ENCODE assay signal across 26 cellular contexts in genomic region chr6:150723056-150723658, GRCh38.
DNase-seq lines count a peak whose midpoint lies in the region; ATAC-seq and TF ChIP-seq lines count a peak whose summit lies in the region.
"Had no signal": no experiment of that assay in that cellular context is flagged by ENCODE, and none has a peak within 500 bp of the region (broad histone marks: within the 10 kb centered on the region; RNA-seq: fewer than 3 reads in every experiment).

No MANE protein-coding gene starts in this region.

- H3K79me2 ChIP-seq in DOHH2 (ENCODE audit: control insufficient read depth, low read length) (peaks cover 89% of the 10 kb centered on the region), OCI-LY1 (ENCODE audit: insufficient read depth, low read length) (peaks cover 72% of the 10 kb centered on the region), neural progenitor cell (ENCODE audit: low read depth) (no peaks in the 10 kb centered on the region)

- H3K9ac ChIP-seq in OCI-LY1 (ENCODE audit: low read length) (peak overlapping the region; percentile 36; the same call in 1 of the 2 replicates), neural progenitor cell (no peak overlapping the region)

- peak overlapping the region; percentile 91 for H3K27ac Mint-ChIP-seq in neural progenitor cell
- H3K27ac Mint-ChIP-seq: activated CD4-positive, alpha-beta T cell treated with anti-CD3 and anti-CD28 coated beads, Interleukin-2, amount 10 ng/mL, durations not matched to agents 24 days and 14 days; activated naive CD8-positive, alpha-beta T cell treated with anti-CD3 and anti-CD28 coated beads for 36 hours; naive thymus-derived CD8-positive, alpha-beta T cell; stimulated activated naive CD8-positive, alpha-beta T cell treated with anti-CD3 and anti-CD28 coated beads, Interleukin-15, amount 100 ng/mL, for 72 hours had no signal

- H3K36me3 Mint-ChIP-seq in neural progenitor cell = peaks cover 38% of the 10 kb centered on the region
- H3K36me3 Mint-ChIP-seq: activated naive CD8-positive, alpha-beta T cell treated with anti-CD3 and anti-CD28 coated beads for 36 hours; naive thymus-derived CD8-positive, alpha-beta T cell had no signal

- H3K36me3 ChIP-seq in DOHH2 (ENCODE audit: control insufficient read depth, low read length) = peaks cover 7% of the 10 kb centered on the region; the same call in 1 of the 2 replicates
- peaks cover 19% of the 10 kb centered on the region; the same call in 1 of the 2 replicates for H3K36me3 ChIP-seq in OCI-LY1 (ENCODE audit: insufficient read depth, low read length)
- no peaks in the 10 kb centered on the region for H3K36me3 ChIP-seq in neural progenitor cell
- no peaks in the 10 kb centered on the region for H3K36me3 ChIP-seq in vagina
- H3K36me3 ChIP-seq: ascending aorta, left lung, WERI-Rb-1 had no signal

- peaks cover 3% of the 10 kb centered on the region for H3K27me3 Mint-ChIP-seq in neural progenitor cell (ENCODE audit: insufficient read depth, low read depth)

- no peaks in the 10 kb centered on the region for H3K9me2 ChIP-seq in DOHH2 (replicated peaks; ENCODE audit: control insufficient read depth, low read length)
- H3K9me2 ChIP-seq in OCI-LY1 (ENCODE audit: low read depth, low read length) = no peaks in the 10 kb centered on the region

- H3F3A ChIP-seq in DOHH2 (ENCODE audit: control insufficient read depth, insufficient read depth) (peaks cover 22% of the 10 kb centered on the region), OCI-LY1 (ENCODE audit: insufficient read depth, low read length) (no peaks in the 10 kb centered on the region), neural progenitor cell (ENCODE audit: low read depth) (peaks cover 24% of the 10 kb centered on the region)

- peaks cover 56% of the 10 kb centered on the region for H3K4me1 Mint-ChIP-seq in neural progenitor cell

- H3K27me3 ChIP-seq in DOHH2 (ENCODE audit: control insufficient read depth, low read length) (no peaks in the 10 kb centered on the region), OCI-LY1 (ENCODE audit: insufficient read depth, low read length) (no peaks in the 10 kb centered on the region), neural progenitor cell (no peaks in the 10 kb centered on the region), vagina (no peaks in the 10 kb centered on the region)
- H3K27me3 ChIP-seq: ascending aorta, left lung had no signal

- peak overlapping the region; percentile 92 for H3K4me3 Mint-ChIP-seq in neural progenitor cell
- H3K4me3 Mint-ChIP-seq: activated CD4-positive, alpha-beta T cell treated with anti-CD3 and anti-CD28 coated beads, Interleukin-2, amount 10 ng/mL, durations not matched to agents 24 days and 14 days; activated naive CD8-positive, alpha-beta T cell treated with anti-CD3 and anti-CD28 coated beads for 36 hours; naive thymus-derived CD8-positive, alpha-beta T cell; stimulated activated naive CD8-positive, alpha-beta T cell treated with anti-CD3 and anti-CD28 coated beads, Interleukin-15, amount 100 ng/mL, for 72 hours had no signal

- H3K4me3 ChIP-seq in DOHH2 (ENCODE audit: low read length) (peak overlapping the region; percentile 57), OCI-LY1 (ENCODE audit: low read depth, low read length, poor library complexity, severe bottlenecking) (peak overlapping the region; percentile 56), neural progenitor cell (no peak overlapping the region), vagina (no peak overlapping the region)
- H3K4me3 ChIP-seq: ascending aorta, left lung, skin epidermis had no signal

- H3K4me1 ChIP-seq in DOHH2 (ENCODE audit: control insufficient read depth, low read length) (peaks cover 84% of the 10 kb centered on the region), OCI-LY1 (ENCODE audit: insufficient read depth, low read length, severe bottlenecking) (peaks cover 81% of the 10 kb centered on the region), neural progenitor cell (peaks cover 37% of the 10 kb centered on the region), vagina (peaks cover 5% of the 10 kb centered on the region)
- H3K4me1 ChIP-seq: ascending aorta had no signal

- no peak for ATAC-seq in HG03108 (IDR thresholded peaks at IDR 0.05; ENCODE audit: unreplicated experiment)
- no peak for ATAC-seq in esophagus mucosa
- ATAC-seq: left lung; naive thymus-derived CD8-positive, alpha-beta T cell; SK-N-SH treated with all-trans-retinoic acid at 6 μM for 48 hours; stimulated activated naive CD8-positive, alpha-beta T cell treated with anti-CD3 and anti-CD28 coated beads, Interleukin-15, amount 100 ng/mL, for 72 hours had no signal

- TF ChIP-seq CTCF in DOHH2 (IDR thresholded peaks at IDR 0.05; ENCODE audit: low read depth, low read length, poor library complexity, severe bottlenecking) (no peak), OCI-LY1 (IDR thresholded peaks at IDR 0.05; ENCODE audit: low read length) (no peak), neural progenitor cell (IDR thresholded peaks at IDR 0.05) (no peak), vagina (IDR thresholded peaks at IDR 0.05) (no peak)

- DNase-seq in caudate nucleus (lab: John Stamatoyannopoulos, UW) (no peak), neural progenitor cell (ENCODE audit: low spot score) (no peak), vagina (ENCODE audit: extremely low spot score in 2 of 2) (no peak), NCI-H1417 (lab: John Stamatoyannopoulos, UW) (no peak)
- DNase-seq: activated CD4-positive, alpha-beta T cell treated with anti-CD3 and anti-CD28 coated beads, Interleukin-2, amount 10 ng/mL, durations not matched to agents 24 days and 14 days; activated effector memory CD4-positive, alpha-beta T cell treated with anti-CD3 and anti-CD28 coated beads, Interleukin-2, amount 50 U/mL, for 16 hours; activated naive CD8-positive, alpha-beta T cell treated with anti-CD3 and anti-CD28 coated beads for 36 hours; activated T-cell treated with anti-CD3 and anti-CD28 coated beads, Interleukin-2, amount 50 U/mL, for 1 hour; Caco-2; cerebellar nuclear complex; DMS79; left lung; naive thymus-derived CD8-positive, alpha-beta T cell; NCI-H1105; NCI-H2029; NCI-H748 treated with DMSO at 0.1 percent for 48 hours; retina; stimulated activated naive CD8-positive, alpha-beta T cell treated with anti-CD3 and anti-CD28 coated beads, Interleukin-15, amount 100 ng/mL, for 72 hours; WERI-Rb-1 had no signal

- peaks cover 19% of the 10 kb centered on the region for H3K9me3 Mint-ChIP-seq in neural progenitor cell
- H3K9me3 Mint-ChIP-seq: activated CD4-positive, alpha-beta T cell treated with anti-CD3 and anti-CD28 coated beads, Interleukin-2, amount 10 ng/mL, durations not matched to agents 24 days and 14 days; activated naive CD8-positive, alpha-beta T cell treated with anti-CD3 and anti-CD28 coated beads for 36 hours; stimulated activated naive CD8-positive, alpha-beta T cell treated with anti-CD3 and anti-CD28 coated beads, Interleukin-15, amount 100 ng/mL, for 72 hours had no signal

- H3K4me2 ChIP-seq in DOHH2 (ENCODE audit: low read length) (peak overlapping the region; percentile 79), OCI-LY1 (ENCODE audit: low read length) (peak overlapping the region; percentile 62), neural progenitor cell (no peak overlapping the region)

- H4K20me1 ChIP-seq in DOHH2 (ENCODE audit: control insufficient read depth, insufficient read depth, low read depth, low read length) = no peaks in the 10 kb centered on the region
- no peaks in the 10 kb centered on the region for H4K20me1 ChIP-seq in OCI-LY1 (ENCODE audit: insufficient read depth, low read length)
- no peaks in the 10 kb centered on the region for H4K20me1 ChIP-seq in neural progenitor cell (ENCODE audit: low read depth)

- no peak for TF ChIP-seq POLR2A in vagina (IDR thresholded peaks at IDR 0.05)

- intact Hi-C loops in vagina (cut with DNase I) = no loop called here

- H3K27ac ChIP-seq in DOHH2 (ENCODE audit: low read depth, low read length) = peak overlapping the region; percentile 43
- H3K27ac ChIP-seq in OCI-LY1 (ENCODE audit: low read depth, low read length, poor library complexity, severe bottlenecking) = peak overlapping the region; percentile 81
- H3K27ac ChIP-seq in caudate nucleus (ENCODE audit: low read depth, low read length) = peak overlapping the region; percentile 16
- H3K27ac ChIP-seq in neural progenitor cell = no peak overlapping the region
- H3K27ac ChIP-seq in vagina = no peak overlapping the region
- H3K27ac ChIP-seq: ascending aorta, skin epidermis, WERI-Rb-1 had no signal

- H3K9me3 ChIP-seq in DOHH2 (ENCODE audit: control insufficient read depth, insufficient read depth, low read length) = no peaks in the 10 kb centered on the region
- H3K9me3 ChIP-seq in OCI-LY1 (ENCODE audit: low read length) = no peaks in the 10 kb centered on the region
- H3K9me3 ChIP-seq in neural progenitor cell (ENCODE audit: low read depth) = no peaks in the 10 kb centered on the region
- H3K9me3 ChIP-seq in vagina = no peaks in the 10 kb centered on the region
- H3K9me3 ChIP-seq: ascending aorta, Caco-2, left lung had no signal

- no peak overlapping the region for H2AFZ ChIP-seq in OCI-LY1 (ENCODE audit: low read length)
- no peak overlapping the region for H2AFZ ChIP-seq in neural progenitor cell (replicated peaks)

Comparison
In these comparisons a context has a peak if more than half of its experiments do, and no peak if none do; other contexts are left out.
1. H3K27ac ChIP-seq: peak in DOHH2 (single experiment), OCI-LY1 (single experiment) and caudate nucleus (single experiment); none in neural progenitor cell (single experiment) and vagina (single experiment).
2. H3K4me3 ChIP-seq: peak in DOHH2 (single experiment) and OCI-LY1 (single experiment); none in neural progenitor cell (single experiment) and vagina (0 of 2).